In the genomic region with DNA sequence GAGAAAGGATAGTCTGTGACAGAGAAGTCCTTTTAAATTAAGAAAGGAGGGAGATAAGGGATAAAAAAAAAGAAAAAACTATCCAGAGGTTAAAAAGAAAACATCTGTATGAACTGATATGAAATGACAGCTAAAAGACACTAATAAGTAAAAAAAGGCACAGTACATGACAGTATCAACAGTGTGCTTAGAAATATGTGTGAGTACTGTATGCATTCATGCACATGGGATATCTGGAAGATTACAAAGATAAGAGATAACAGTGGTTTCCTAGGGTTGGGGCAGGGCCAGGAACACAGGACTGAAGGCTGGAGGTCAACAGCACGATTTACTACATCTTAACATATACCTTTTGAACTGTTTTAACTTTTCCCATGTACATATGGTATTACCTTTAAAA, we compare ENCODE assay signal across 13 cellular contexts. TPM values are rescaled to one million over a fixed set of nuclear protein-coding genes. Genes with fewer than 3 reads are reported as not detected.
DNase-seq lines count a peak whose midpoint lies in the region; ATAC-seq, FAIRE-seq and TF ChIP-seq lines count a peak whose summit lies in the region.
"Had no signal": no experiment of that assay in that cellular context is flagged by ENCODE, and none has a peak within 500 bp of the region (broad histone marks: within the 10 kb centered on the region; RNA-seq: fewer than 3 reads in every experiment).

No MANE protein-coding gene starts in this region.

- peaks cover 71% of the 10 kb centered on the region for H3K4me1 ChIP-seq in CD4-positive, CD25-positive, alpha-beta regulatory T cell (ENCODE audit: control insufficient read depth, insufficient read depth, low read length, poor library complexity, severe bottlenecking)
- peaks cover 79% of the 10 kb centered on the region for H3K4me1 ChIP-seq in mucosa of descending colon (ENCODE audit: low read depth)

- H3K4me1 Mint-ChIP-seq in CD4-positive, CD25-positive, alpha-beta regulatory T cell: peaks cover 57 to 85% (median 73%) of the 10 kb centered on the region in 4 donors
- H3K4me1 Mint-ChIP-seq in activated T-helper 2 cell treated with anti-CD3 and anti-CD28 coated beads, Interferon-gamma antibody, Interleukin-2, Interleukin-4, amounts not matched to agents 10 μg/mL and 5 μg/mL and 100 μg/mL, durations not matched to agents 14 hours and 24 hours and 36 hours (ENCODE audit: low read depth): peaks cover 66% of the 10 kb centered on the region

- no peak for ATAC-seq in CD4-positive, CD25-positive, alpha-beta regulatory T cell (ENCODE audit: low read depth in 2 of 2)
- ATAC-seq in mucosa of descending colon (peak; percentile 78), HG02763 (IDR thresholded peaks at IDR 0.05; ENCODE audit: unreplicated experiment) (no peak), GM21367 (IDR thresholded peaks at IDR 0.05; ENCODE audit: unreplicated experiment) (no peak)
- ATAC-seq: gastroesophageal sphincter had no signal

- H3K9me3 ChIP-seq in CD4-positive, CD25-positive, alpha-beta regulatory T cell (ENCODE audit: control insufficient read depth in 2 of 2, low read length in 2 of 2): no peaks in the 10 kb centered on the region
- H3K9me3 ChIP-seq in mucosa of descending colon: no peaks in the 10 kb centered on the region
- H3K9me3 ChIP-seq: sigmoid colon had no signal

- H3K4me3 ChIP-seq in CD4-positive, CD25-positive, alpha-beta regulatory T cell (ENCODE audit: low read depth, low read length): peak overlapping the region; percentile 61
- no peak overlapping the region for H3K4me3 ChIP-seq in mucosa of descending colon
- H3K4me3 ChIP-seq: gastroesophageal sphincter, sigmoid colon had no signal

- TF ChIP-seq POLR2A in GM12892 (IDR thresholded peaks at IDR 0.05; ENCODE audit: low read depth, low read length): no peak

- DNase-seq in CD4-positive, CD25-positive, alpha-beta regulatory T cell: no peak
- DNase-seq in GM12892 (ENCODE audit: insufficient read length) (no peak), mucosa of descending colon (no peak), COLO668 (lab: John Stamatoyannopoulos, UW; ENCODE audit: unreplicated experiment) (no peak), SKM-1 treated with dmso at 0.1 percent for 144 hours (lab: John Stamatoyannopoulos, UW; ENCODE audit: unreplicated experiment) (no peak)
- no peak for DNase-seq in activated T-helper 2 cell treated with anti-CD3 and anti-CD28 coated beads, Interferon-gamma antibody, Interleukin-2, Interleukin-4, amounts not matched to agents 10 μg/mL and 5 μg/mL and 100 μg/mL, durations not matched to agents 14 hours and 24 hours and 36 hours (ENCODE audit: low spot score)
- DNase-seq: DMS153, NCI-H510A treated with DMSO at 0.1 percent for 48 hours, sigmoid colon had no signal

- no peaks in the 10 kb centered on the region for H3K27me3 ChIP-seq in CD4-positive, CD25-positive, alpha-beta regulatory T cell (ENCODE audit: control insufficient read depth, insufficient read depth, low read length)
- H3K27me3 ChIP-seq: gastroesophageal sphincter, sigmoid colon had no signal

- H3K27ac ChIP-seq in CD4-positive, CD25-positive, alpha-beta regulatory T cell (ENCODE audit: insufficient read depth, low read length, poor library complexity, severe bottlenecking): peak overlapping the region; percentile 62

- H3K9me3 Mint-ChIP-seq in CD4-positive, CD25-positive, alpha-beta regulatory T cell: no peaks in the 10 kb centered on the region
- H3K9me3 Mint-ChIP-seq in activated T-helper 2 cell treated with anti-CD3 and anti-CD28 coated beads, Interferon-gamma antibody, Interleukin-2, Interleukin-4, amounts not matched to agents 10 μg/mL and 5 μg/mL and 100 μg/mL, durations not matched to agents 14 hours and 24 hours and 36 hours: no peaks in the 10 kb centered on the region

- no peaks in the 10 kb centered on the region for H3K36me3 ChIP-seq in CD4-positive, CD25-positive, alpha-beta regulatory T cell (ENCODE audit: control insufficient read depth, insufficient read depth, low read length)
- no peaks in the 10 kb centered on the region for H3K36me3 ChIP-seq in mucosa of descending colon (ENCODE audit: low read depth)
- H3K36me3 ChIP-seq: gastroesophageal sphincter, sigmoid colon had no signal

- H3K36me3 Mint-ChIP-seq in CD4-positive, CD25-positive, alpha-beta regulatory T cell: peaks cover 4% of the 10 kb centered on the region
- H3K36me3 Mint-ChIP-seq in activated T-helper 2 cell treated with anti-CD3 and anti-CD28 coated beads, Interferon-gamma antibody, Interleukin-2, Interleukin-4, amounts not matched to agents 10 μg/mL and 5 μg/mL and 100 μg/mL, durations not matched to agents 14 hours and 24 hours and 36 hours (ENCODE audit: low read depth): peaks cover 64% of the 10 kb centered on the region

- H3K4me3 Mint-ChIP-seq in CD4-positive, CD25-positive, alpha-beta regulatory T cell: peak overlapping the region; percentile 79 to 83 (median 81)
- peak overlapping the region; percentile 69 for H3K4me3 Mint-ChIP-seq in activated T-helper 2 cell treated with anti-CD3 and anti-CD28 coated beads, Interferon-gamma antibody, Interleukin-2, Interleukin-4, amounts not matched to agents 10 μg/mL and 5 μg/mL and 100 μg/mL, durations not matched to agents 14 hours and 24 hours and 36 hours (ENCODE audit: low read depth)

- H3K27me3 Mint-ChIP-seq in CD4-positive, CD25-positive, alpha-beta regulatory T cell: no peaks in the 10 kb centered on the region
- H3K27me3 Mint-ChIP-seq in activated T-helper 2 cell treated with anti-CD3 and anti-CD28 coated beads, Interferon-gamma antibody, Interleukin-2, Interleukin-4, amounts not matched to agents 10 μg/mL and 5 μg/mL and 100 μg/mL, durations not matched to agents 14 hours and 24 hours and 36 hours (ENCODE audit: low read depth): no peaks in the 10 kb centered on the region

- intact Hi-C loops in activated T-helper 2 cell treated with anti-CD3 and anti-CD28 coated beads, Interferon-gamma antibody, Interleukin-2, Interleukin-4, amounts not matched to agents 10 μg/mL and 5 μg/mL and 100 μg/mL, durations not matched to agents 14 hours and 24 hours and 36 hours (cut with micrococcal nuclease): no loop called here
- intact Hi-C loops in mucosa of descending colon (cut with DNase I, micrococcal nuclease): no loop called here

- no peak for TF ChIP-seq CTCF in mucosa of descending colon (IDR thresholded peaks at IDR 0.05)

- H3K27ac Mint-ChIP-seq in CD4-positive, CD25-positive, alpha-beta regulatory T cell: peak overlapping the region; percentile 45 to 55 (median 50)
- peak overlapping the region; percentile 68 for H3K27ac Mint-ChIP-seq in activated T-helper 2 cell treated with anti-CD3 and anti-CD28 coated beads, Interferon-gamma antibody, Interleukin-2, Interleukin-4, amounts not matched to agents 10 μg/mL and 5 μg/mL and 100 μg/mL, durations not matched to agents 14 hours and 24 hours and 36 hours

- peak; percentile 64 for FAIRE-seq in GM12892 (lab: Jason Lieb, UNC)
- FAIRE-seq: colon had no signal

RNA-seq across cellular contexts. Expression of gene PTP4A2, which starts 13.3 kb away (rescaled TPM):
- total RNA-seq in CD4-positive, CD25-positive, alpha-beta regulatory T cell: 364 TPM
- polyA plus RNA-seq in CD4-positive, CD25-positive, alpha-beta regulatory T cell: 100 to 1,000 TPM; 288 to 597 (median 387) TPM
- 377 TPM for polyA plus RNA-seq in GM12892 (2012; ENCODE audit: missing spikeins)
- total RNA-seq in activated T-helper 2 cell treated with anti-CD3 and anti-CD28 coated beads, Interferon-gamma antibody, Interleukin-2, Interleukin-4, amounts not matched to agents 10 μg/mL and 5 μg/mL and 100 μg/mL, durations not matched to agents 14 hours and 24 hours and 36 hours: 313 and 334 TPM in 2 replicates
- 100 to 1,000 TPM; 211 to 307 (median 298) TPM for total RNA-seq in mucosa of descending colon
